Comparison of ENCODE assay signal across 16 cellular contexts in the genomic region with DNA sequence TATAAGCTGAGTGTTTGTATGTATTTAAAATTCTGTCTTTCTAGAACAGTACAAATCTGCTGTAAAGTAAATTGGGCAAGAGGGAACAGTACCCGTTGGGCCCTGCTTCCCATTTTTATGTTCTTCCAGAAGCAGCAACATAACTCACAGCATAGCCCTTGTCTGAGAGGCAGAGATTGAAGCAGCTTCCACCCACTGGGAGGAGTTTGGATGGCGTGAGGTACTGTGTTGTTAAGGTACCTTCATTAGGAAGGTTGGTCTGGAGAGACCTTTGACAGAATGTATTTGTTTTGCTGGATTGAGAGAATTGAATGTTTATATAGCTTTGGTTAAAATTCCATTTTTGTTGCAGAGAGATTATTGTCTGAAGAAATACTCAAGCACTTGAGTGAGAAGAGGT. TPM values are rescaled to one million over a fixed set of nuclear protein-coding genes. Genes with fewer than 3 reads are reported as not detected.
DNase-seq lines count a peak whose midpoint lies in the region; ATAC-seq and TF ChIP-seq lines count a peak whose summit lies in the region.
"Had no signal": no experiment of that assay in that cellular context is flagged by ENCODE, and none has a peak within 500 bp of the region (broad histone marks: within the 10 kb centered on the region; RNA-seq: fewer than 3 reads in every experiment).

No MANE protein-coding gene starts in this region.

- H2BK12ac ChIP-seq in H9 (ENCODE audit: insufficient read length, low read depth, low read length) = no peak overlapping the region

- H3K4me1 ChIP-seq in H9 (ENCODE audit: insufficient read depth, low read length) (peaks cover 15% of the 10 kb centered on the region; the same call in 1 of the 2 replicates), left lung (peaks cover 6 to 10% of the 10 kb centered on the region in 2 donors)
- H3K4me1 ChIP-seq: BLaER1 had no signal

- WGBS in H9 (ENCODE audit: extremely low coverage, insufficient read length, low lambda C conversion rate) = no CpG with 5 or more reads among the region's 2 CpGs

- peaks cover 54 to 61% of the 10 kb centered on the region in 2 experiments for H3K4me1 Mint-ChIP-seq in H9
- H3K4me1 Mint-ChIP-seq in WTC11 = peaks cover 75% of the 10 kb centered on the region

- POLR2A ChIA-PET in WTC11 (lab: Charles Lee) = no interaction called here

- H2BK5ac ChIP-seq in H9 (ENCODE audit: insufficient read length, low read length) = no peak overlapping the region

- H3K18ac ChIP-seq in H9 (ENCODE audit: insufficient read length, low read depth, low read length) = no peak overlapping the region

- H3K9ac ChIP-seq in H9 (ENCODE audit: extremely low read depth, insufficient read length, low read length) = no peak overlapping the region
- H3K9ac ChIP-seq: BLaER1 had no signal

- H3K27me3 ChIP-seq in H9 (ENCODE audit: insufficient read depth, low read length) (no peaks in the 10 kb centered on the region), left lung (no peaks in the 10 kb centered on the region)
- H3K27me3 ChIP-seq: BLaER1 had no signal

- no peaks in the 10 kb centered on the region for H3K36me3 ChIP-seq in left lung

- H2BK15ac ChIP-seq in H9 (ENCODE audit: low read depth, low read length) = no peak overlapping the region

- H3K4me3 Mint-ChIP-seq in H9 = no peak overlapping the region
- H3K4me3 Mint-ChIP-seq in WTC11 = no peak overlapping the region

- peaks cover 13% of the 10 kb centered on the region for H3K79me1 ChIP-seq in H9 (ENCODE audit: insufficient read depth, low read depth, low read length, poor library complexity, severe bottlenecking)

- H3K56ac ChIP-seq in H9 (ENCODE audit: insufficient read length, low read depth, low read length) = no peak overlapping the region

- H2BK20ac ChIP-seq in H9 (ENCODE audit: low read depth, low read length, poor library complexity, severe bottlenecking) = no peak overlapping the region

- H3T11ph ChIP-seq in H9 (ENCODE audit: low read length) = no peak overlapping the region

- TF ChIP-seq CTCF in H9 (conservative IDR thresholded peaks at IDR 0.05) (no peak), WTC11 (IDR thresholded peaks at IDR 0.05) (no peak), left lung (IDR thresholded peaks at IDR 0.05) (no peak)

- no peak overlapping the region for H2BK120ac ChIP-seq in H9 (ENCODE audit: low read depth, low read length, poor library complexity, severe bottlenecking)

- H3K36me3 Mint-ChIP-seq in H9 (ENCODE audit: insufficient read depth in 1 of 3, low read depth in 3 of 3) (peaks cover 0 to 7% (median 0%) of the 10 kb centered on the region in 3 experiments; a peak in 3 of 7 replicates), WTC11 (peaks cover 4% of the 10 kb centered on the region; the same call in 1 of the 2 replicates)

- no peak overlapping the region for H3K4me3 ChIP-seq in left lung
- H3K4me3 ChIP-seq: BLaER1 had no signal

- no peaks in the 10 kb centered on the region for H3K9me3 ChIP-seq in H9 (ENCODE audit: control insufficient read depth, low read depth, low read length)
- no peaks in the 10 kb centered on the region for H3K9me3 ChIP-seq in left lung

- ATAC-seq in WTC11 = 0 out of 2 replicates have a peak, but pooled peaks have one; percentile 19
- ATAC-seq in left lung = peak; percentile 79

- H3K27ac ChIP-seq in H9 (ENCODE audit: insufficient read length, low read depth, low read length) (no peak overlapping the region), left lung (peak overlapping the region in 1 of 2 donors; percentile 33)
- H3K27ac ChIP-seq: BLaER1 had no signal

- H3K79me2 ChIP-seq in H9 (ENCODE audit: insufficient read depth, low read length) = peaks cover 59% of the 10 kb centered on the region; the same call in 1 of the 2 replicates

- H4K20me1 ChIP-seq in H9 (ENCODE audit: control insufficient read depth, insufficient read depth, insufficient read length) = no peaks in the 10 kb centered on the region
- H4K20me1 ChIP-seq: BLaER1 had no signal

- H3K27me3 Mint-ChIP-seq in H9 (ENCODE audit: low read depth) = no peaks in the 10 kb centered on the region
- H3K27me3 Mint-ChIP-seq in WTC11 (ENCODE audit: low read depth) = no peaks in the 10 kb centered on the region

- no peak overlapping the region for H4K5ac ChIP-seq in H9 (ENCODE audit: insufficient read length, low read depth, low read length)

- no peak for DNase-seq in H9
- DNase-seq in WTC11 (ENCODE audit: low spot score) = no peak
- DNase-seq in left lung = no peak
- peak; percentile 45 for DNase-seq in renal cortical epithelial cell (ENCODE audit: low read depth)
- DNase-seq in NCI-H2196 (lab: John Stamatoyannopoulos, UW; ENCODE audit: unreplicated experiment) = no peak
- DNase-seq in GF-D8 (lab: John Stamatoyannopoulos, UW) = no peak
- no peak for DNase-seq in SW 1271 (lab: John Stamatoyannopoulos, UW)
- DNase-seq: DMS 273 treated with DMSO at 0.1 percent for 48 hours, EL, HCEC 1CT, KG1, NCI-H1092, NCI-H1694, NCI-H774, RPMI8226 had no signal

- H3K14ac ChIP-seq in H9 (ENCODE audit: insufficient read depth, low read length) = no peak overlapping the region

- CTCF ChIA-PET in WTC11 (lab: Charles Lee) = interaction anchor here (1.5 kb wide), 1 partner anchor 19 kb away, joined by 3 read pairs; no protein-coding TSS in a partner anchor

- intact Hi-C loops in left lung (cut with DNase I) = no loop called here

- no peak overlapping the region for H2AK5ac ChIP-seq in H9 (ENCODE audit: insufficient read length, low read length)

- H2AFZ ChIP-seq in H9 (ENCODE audit: low read length) = no peak overlapping the region

- no peak overlapping the region for H3K23ac ChIP-seq in H9 (ENCODE audit: insufficient read length, low read depth, low read length)

- H4K91ac ChIP-seq in H9 (ENCODE audit: insufficient read length, low read depth, low read length) = no peak overlapping the region

- H3K9me3 Mint-ChIP-seq in H9 (no peaks in the 10 kb centered on the region), WTC11 (no peaks in the 10 kb centered on the region)

- no peak overlapping the region for H3K4me2 ChIP-seq in H9 (ENCODE audit: insufficient read depth, insufficient read length, low read length)
- H3K4me2 ChIP-seq: BLaER1 had no signal

- H3K23me2 ChIP-seq in H9 (ENCODE audit: insufficient read length, low read depth, low read length, poor library complexity, severe bottlenecking) = no peaks in the 10 kb centered on the region

- H3K27ac Mint-ChIP-seq in H9 = peak overlapping the region in 2 of 3 experiments; percentile 0 to 15; a peak in 2 of 7 replicates
- 0 out of 2 replicates have a peak overlapping the region, but pooled peaks have one; percentile 51 for H3K27ac Mint-ChIP-seq in WTC11

- no peak overlapping the region for H3K4ac ChIP-seq in H9 (ENCODE audit: low read depth, low read length)

- no peak overlapping the region for H4K8ac ChIP-seq in H9 (replicated peaks; ENCODE audit: insufficient read length, low read depth, low read length)

TF ChIP-seq in WTC11, 78 proteins besides CTCF, POLR2A, EP300 and RAD21 (continues in another document):
- TF ChIP-seq, protein P1, sequence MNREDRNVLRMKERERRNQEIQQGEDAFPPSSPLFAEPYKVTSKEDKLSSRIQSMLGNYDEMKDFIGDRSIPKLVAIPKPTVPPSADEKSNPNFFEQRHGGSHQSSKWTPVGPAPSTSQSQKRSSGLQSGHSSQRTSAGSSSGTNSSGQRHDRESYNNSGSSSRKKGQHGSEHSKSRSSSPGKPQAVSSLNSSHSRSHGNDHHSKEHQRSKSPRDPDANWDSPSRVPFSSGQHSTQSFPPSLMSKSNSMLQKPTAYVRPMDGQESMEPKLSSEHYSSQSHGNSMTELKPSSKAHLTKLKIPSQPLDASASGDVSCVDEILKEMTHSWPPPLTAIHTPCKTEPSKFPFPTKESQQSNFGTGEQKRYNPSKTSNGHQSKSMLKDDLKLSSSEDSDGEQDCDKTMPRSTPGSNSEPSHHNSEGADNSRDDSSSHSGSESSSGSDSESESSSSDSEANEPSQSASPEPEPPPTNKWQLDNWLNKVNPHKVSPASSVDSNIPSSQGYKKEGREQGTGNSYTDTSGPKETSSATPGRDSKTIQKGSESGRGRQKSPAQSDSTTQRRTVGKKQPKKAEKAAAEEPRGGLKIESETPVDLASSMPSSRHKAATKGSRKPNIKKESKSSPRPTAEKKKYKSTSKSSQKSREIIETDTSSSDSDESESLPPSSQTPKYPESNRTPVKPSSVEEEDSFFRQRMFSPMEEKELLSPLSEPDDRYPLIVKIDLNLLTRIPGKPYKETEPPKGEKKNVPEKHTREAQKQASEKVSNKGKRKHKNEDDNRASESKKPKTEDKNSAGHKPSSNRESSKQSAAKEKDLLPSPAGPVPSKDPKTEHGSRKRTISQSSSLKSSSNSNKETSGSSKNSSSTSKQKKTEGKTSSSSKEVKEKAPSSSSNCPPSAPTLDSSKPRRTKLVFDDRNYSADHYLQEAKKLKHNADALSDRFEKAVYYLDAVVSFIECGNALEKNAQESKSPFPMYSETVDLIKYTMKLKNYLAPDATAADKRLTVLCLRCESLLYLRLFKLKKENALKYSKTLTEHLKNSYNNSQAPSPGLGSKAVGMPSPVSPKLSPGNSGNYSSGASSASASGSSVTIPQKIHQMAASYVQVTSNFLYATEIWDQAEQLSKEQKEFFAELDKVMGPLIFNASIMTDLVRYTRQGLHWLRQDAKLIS (CRISPR knock-in tag; IDR thresholded peaks at IDR 0.05; ENCODE audit: borderline replicate concordance) = no peak
- TF ChIP-seq ZNF138 (CRISPR knock-in tag; conservative IDR thresholded peaks at IDR 0.05) = no peak
- TF ChIP-seq, protein P2, sequence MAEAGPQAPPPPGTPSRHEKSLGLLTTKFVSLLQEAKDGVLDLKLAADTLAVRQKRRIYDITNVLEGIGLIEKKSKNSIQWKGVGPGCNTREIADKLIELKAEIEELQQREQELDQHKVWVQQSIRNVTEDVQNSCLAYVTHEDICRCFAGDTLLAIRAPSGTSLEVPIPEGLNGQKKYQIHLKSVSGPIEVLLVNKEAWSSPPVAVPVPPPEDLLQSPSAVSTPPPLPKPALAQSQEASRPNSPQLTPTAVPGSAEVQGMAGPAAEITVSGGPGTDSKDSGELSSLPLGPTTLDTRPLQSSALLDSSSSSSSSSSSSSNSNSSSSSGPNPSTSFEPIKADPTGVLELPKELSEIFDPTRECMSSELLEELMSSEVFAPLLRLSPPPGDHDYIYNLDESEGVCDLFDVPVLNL (CRISPR knock-in tag; IDR thresholded peaks at IDR 0.05; ENCODE audit: borderline replicate concordance, low read depth) = no peak
- TF ChIP-seq ZNF317 (CRISPR knock-in tag; IDR thresholded peaks at IDR 0.05; ENCODE audit: borderline replicate concordance, low read depth) = no peak
- no peak for TF ChIP-seq PRRX2 (CRISPR knock-in tag; IDR thresholded peaks at IDR 0.05)
- TF ChIP-seq TEAD4 (CRISPR knock-in tag; IDR thresholded peaks at IDR 0.05) = no peak
- no peak for TF ChIP-seq ATF1 (CRISPR knock-in tag; IDR thresholded peaks at IDR 0.05)
- TF ChIP-seq ZNF263 (CRISPR knock-in tag; IDR thresholded peaks at IDR 0.05; ENCODE audit: low read depth) = no peak
- TF ChIP-seq TP53 (CRISPR knock-in tag; IDR thresholded peaks at IDR 0.05) = no peak

RNA-seq across cellular contexts. Expression of a gene that starts 24.8 kb away (rescaled TPM):
- total RNA-seq in H9 (2021) = 118 and 127 TPM in 2 replicates
- 157 to 185 TPM (median 173 TPM) in 3 replicates for total RNA-seq in WTC11 (2021)
- total RNA-seq in left lung = 100 to 1,000 TPM in 1 of 2 donors, 10 to 100 TPM in 1; 75.0 to 109 TPM
- 174 and 209 TPM in 2 replicates for total RNA-seq in renal cortical epithelial cell
